In genomic region chr4:184347251-184348239, GRCh38 we compare ENCODE assay signal across 9 cellular contexts.
DNase-seq lines count a peak whose midpoint lies in the region; ATAC-seq and TF ChIP-seq lines count a peak whose summit lies in the region.
"Had no signal": no experiment of that assay in that cellular context is flagged by ENCODE, and none has a peak within 500 bp of the region (broad histone marks: within the 10 kb centered on the region; RNA-seq: fewer than 3 reads in every experiment).

No MANE protein-coding gene starts in this region.

- peaks cover 15% of the 10 kb centered on the region for H3K27me3 Mint-ChIP-seq in stimulated activated naive CD8-positive, alpha-beta T cell treated with anti-CD3 and anti-CD28 coated beads, Interleukin-15, amount 100 ng/mL, for 72 hours
- H3K27me3 Mint-ChIP-seq in neural progenitor cell (ENCODE audit: insufficient read depth, low read depth): peaks cover 18% of the 10 kb centered on the region

- intact Hi-C loops in esophagus squamous epithelium (cut with DNase I): no loop called here

- H3K4me2 ChIP-seq in neural progenitor cell: peak overlapping the region; percentile 48

- H3K79me2 ChIP-seq in neural progenitor cell (ENCODE audit: low read depth): no peaks in the 10 kb centered on the region

- H3K4me3 ChIP-seq in esophagus squamous epithelium (no peak overlapping the region), neural progenitor cell (peak overlapping the region; percentile 10)

- DNase-seq in stimulated activated naive CD8-positive, alpha-beta T cell treated with anti-CD3 and anti-CD28 coated beads, Interleukin-15, Interleukin-2, amounts not matched to agents 100 U/mL and 50 U/mL, for 24 hours: no peak
- DNase-seq in stimulated activated naive CD8-positive, alpha-beta T cell treated with anti-CD3 and anti-CD28 coated beads, Interleukin-15, amount 100 ng/mL, for 72 hours: no peak
- DNase-seq in NOMO-1 (lab: John Stamatoyannopoulos, UW; ENCODE audit: unreplicated experiment in 2 of 2) (peak; percentile 77 to 96), esophagus squamous epithelium (lab: John Stamatoyannopoulos, UW) (no peak), neural progenitor cell (ENCODE audit: low spot score) (peak; percentile 89), glomerular visceral epithelial cell (ENCODE audit: extremely low spot score) (no peak), OCI-M2 (lab: John Stamatoyannopoulos, UW; ENCODE audit: unreplicated experiment) (no peak)
- DNase-seq: CD4-positive, CD25-positive, alpha-beta regulatory T cell had no signal

- H2AFZ ChIP-seq in neural progenitor cell (replicated peaks): peak overlapping the region; percentile 65

- H3K4me3 Mint-ChIP-seq in stimulated activated naive CD8-positive, alpha-beta T cell treated with anti-CD3 and anti-CD28 coated beads, Interleukin-15, amount 100 ng/mL, for 72 hours: no peak overlapping the region
- H3K4me3 Mint-ChIP-seq in neural progenitor cell: peak overlapping the region; percentile 70
- H3K4me3 Mint-ChIP-seq: CD4-positive, CD25-positive, alpha-beta regulatory T cell had no signal

- 39 to 44% methylated on average over 13 to 15 of the region's 16 CpGs for WGBS in esophagus squamous epithelium, 2 donors

- no peaks in the 10 kb centered on the region for H3K36me3 Mint-ChIP-seq in neural progenitor cell
- H3K36me3 Mint-ChIP-seq: CD4-positive, CD25-positive, alpha-beta regulatory T cell had no signal

- H3K9me3 ChIP-seq in esophagus squamous epithelium (no peaks in the 10 kb centered on the region), neural progenitor cell (ENCODE audit: low read depth) (no peaks in the 10 kb centered on the region)

- TF ChIP-seq POLR2A in esophagus squamous epithelium (IDR thresholded peaks at IDR 0.05): peak in 3 of 4 donors; percentile 53 to 57 (median 56)

- ATAC-seq in stimulated activated naive CD8-positive, alpha-beta T cell treated with anti-CD3 and anti-CD28 coated beads, Interleukin-15, Interleukin-2, amounts not matched to agents 100 U/mL and 50 U/mL, for 24 hours: peak; percentile 26
- ATAC-seq in stimulated activated naive CD8-positive, alpha-beta T cell treated with anti-CD3 and anti-CD28 coated beads, Interleukin-15, amount 100 ng/mL, for 72 hours: no peak
- peak; percentile 63 for ATAC-seq in HG03095 (IDR thresholded peaks at IDR 0.05; ENCODE audit: unreplicated experiment)

- no peaks in the 10 kb centered on the region for H4K20me1 ChIP-seq in neural progenitor cell (ENCODE audit: low read depth)

- H3K27ac ChIP-seq in esophagus squamous epithelium (peak overlapping the region; percentile 91 to 98 (median 94)), neural progenitor cell (no peak overlapping the region)

- H3K4me1 ChIP-seq in esophagus squamous epithelium: peaks cover 47 to 78% (median 54%) of the 10 kb centered on the region in 3 donors
- H3K4me1 ChIP-seq in neural progenitor cell: peaks cover 7% of the 10 kb centered on the region

- H3K27ac Mint-ChIP-seq in stimulated activated naive CD8-positive, alpha-beta T cell treated with anti-CD3 and anti-CD28 coated beads, Interleukin-15, amount 100 ng/mL, for 72 hours: no peak overlapping the region
- H3K27ac Mint-ChIP-seq in neural progenitor cell: peak overlapping the region; percentile 99
- H3K27ac Mint-ChIP-seq: CD4-positive, CD25-positive, alpha-beta regulatory T cell had no signal

- H3K36me3 ChIP-seq in esophagus squamous epithelium (no peaks in the 10 kb centered on the region), neural progenitor cell (no peaks in the 10 kb centered on the region)

- H3K27me3 ChIP-seq in esophagus squamous epithelium (no peaks in the 10 kb centered on the region), neural progenitor cell (no peaks in the 10 kb centered on the region)

- no peaks in the 10 kb centered on the region for H3K9me3 Mint-ChIP-seq in stimulated activated naive CD8-positive, alpha-beta T cell treated with anti-CD3 and anti-CD28 coated beads, Interleukin-15, amount 100 ng/mL, for 72 hours
- H3K9me3 Mint-ChIP-seq in neural progenitor cell: no peaks in the 10 kb centered on the region
- H3K9me3 Mint-ChIP-seq: CD4-positive, CD25-positive, alpha-beta regulatory T cell had no signal

- H3K4me1 Mint-ChIP-seq in stimulated activated naive CD8-positive, alpha-beta T cell treated with anti-CD3 and anti-CD28 coated beads, Interleukin-15, amount 100 ng/mL, for 72 hours: peaks cover 49% of the 10 kb centered on the region
- H3K4me1 Mint-ChIP-seq in neural progenitor cell: peaks cover 45% of the 10 kb centered on the region

- H3F3A ChIP-seq in neural progenitor cell (ENCODE audit: low read depth): peaks cover 5% of the 10 kb centered on the region

- no peak overlapping the region for H3K9ac ChIP-seq in neural progenitor cell

- no peak for TF ChIP-seq CTCF in esophagus squamous epithelium (IDR thresholded peaks at IDR 0.05)
- no peak for TF ChIP-seq CTCF in neural progenitor cell (IDR thresholded peaks at IDR 0.05)

Comparison
In these comparisons a context has a peak if more than half of its experiments do, and no peak if none do; other contexts are left out.
1. DNase-seq: peak in NOMO-1 (2 of 2) and neural progenitor cell (single experiment); none in stimulated activated naive CD8-positive, alpha-beta T cell treated with anti-CD3 and anti-CD28 coated beads, Interleukin-15, Interleukin-2, amounts not matched to agents 100 U/mL and 50 U/mL, for 24 hours (single experiment), stimulated activated naive CD8-positive, alpha-beta T cell treated with anti-CD3 and anti-CD28 coated beads, Interleukin-15, amount 100 ng/mL, for 72 hours (0 of 2), esophagus squamous epithelium (single experiment), glomerular visceral epithelial cell (single experiment) and OCI-M2 (single experiment).